Comparison of ENCODE assay signal across 8 cellular contexts in genomic region chr7:67625257-67625713, GRCh38.
DNase-seq lines count a peak whose midpoint lies in the region; ATAC-seq and TF ChIP-seq lines count a peak whose summit lies in the region.

No MANE protein-coding gene starts in this region.

- TF ChIP-seq POLR2A in adrenal gland (IDR thresholded peaks at IDR 0.05) (no peak), prostate gland (IDR thresholded peaks at IDR 0.05) (no peak)

- DNase-seq in DMS153 treated with DMSO at 0.1 percent for 48 hours (lab: John Stamatoyannopoulos, UW; ENCODE audit: unreplicated experiment) (peak; percentile 64), NCI-H510A (lab: John Stamatoyannopoulos, UW) (peak; percentile 44), adrenal gland (peak; percentile 64 to 89 (median 79)), left ventricle myocardium inferior (peak; percentile 79), prostate gland (ENCODE audit: low spot score) (peak; percentile 61)
- DNase-seq in activated naive CD4-positive, alpha-beta T cell treated with anti-CD3 and anti-CD28 coated beads, Interleukin-2, amount 50 U/mL, for 16 hours = no peak

- H3K27ac ChIP-seq in adrenal gland = no peak overlapping the region
- H3K27ac ChIP-seq in left ventricle myocardium inferior (replicated peaks) = no peak overlapping the region
- H3K27ac ChIP-seq in prostate gland = no peak overlapping the region

- intact Hi-C loops in adrenal gland (cut with DNase I) = no loop called here
- intact Hi-C loops in left ventricle myocardium inferior (cut with micrococcal nuclease) = no loop called here
- intact Hi-C loops in prostate gland (cut with DNase I) = loop anchor here (10.0 kb wide), 1 partner anchor 250 kb away; no protein-coding TSS in a partner anchor

- H3K4me3 ChIP-seq in adrenal gland (peak overlapping the region in 1 of 4 donors; percentile 32), left ventricle myocardium inferior (peak overlapping the region; percentile 49), prostate gland (peak overlapping the region in 1 of 2 donors; percentile 12)

- 6 to 29% (median 11%) methylated on average over 6 to 15 of the region's 15 CpGs for WGBS in adrenal gland, 4 donors
- WGBS in prostate gland = 7% methylated on average over 15 of the region's 15 CpGs

- ATAC-seq in HG02642 (IDR thresholded peaks at IDR 0.05; ENCODE audit: poor library complexity, unreplicated experiment) (peak; percentile 69), GM21390 (IDR thresholded peaks at IDR 0.05; ENCODE audit: unreplicated experiment) (no peak)

- H3K9me3 ChIP-seq in adrenal gland (replicated peaks in 1 of 3) (no peaks in the 10 kb centered on the region), left ventricle myocardium inferior (replicated peaks) (no peaks in the 10 kb centered on the region), prostate gland (no peaks in the 10 kb centered on the region)

- H3K36me3 ChIP-seq in adrenal gland (replicated peaks in 1 of 2) (no peaks in the 10 kb centered on the region), left ventricle myocardium inferior (no peaks in the 10 kb centered on the region), prostate gland (no peaks in the 10 kb centered on the region)

- TF ChIP-seq CTCF in adrenal gland (IDR thresholded peaks at IDR 0.05) (peak; percentile 68 to 83 (median 80)), left ventricle myocardium inferior (IDR thresholded peaks at IDR 0.05; ENCODE audit: borderline replicate concordance) (peak; percentile 94), prostate gland (IDR thresholded peaks at IDR 0.05) (peak; percentile 57 to 85 (median 75))

- H3K4me1 ChIP-seq in adrenal gland (replicated peaks in 1 of 2) (no peaks in the 10 kb centered on the region), left ventricle myocardium inferior (peaks cover 4% of the 10 kb centered on the region), prostate gland (replicated peaks) (no peaks in the 10 kb centered on the region)

- H3K27me3 ChIP-seq in adrenal gland (no peaks in the 10 kb centered on the region), left ventricle myocardium inferior (ENCODE audit: low read depth) (peaks cover 53% of the 10 kb centered on the region), prostate gland (replicated peaks; ENCODE audit: insufficient read depth) (no peaks in the 10 kb centered on the region)
